8 cellular contexts compared by ENCODE assay signal in genomic region chr15:40338041-40338657, GRCh38. TPM values are rescaled to one million over a fixed set of nuclear protein-coding genes. Genes with fewer than 3 reads are reported as not detected.
A peak's percentile ranks its signal among the peaks of the same experiment; 100 is the strongest.
DNase-seq lines count a peak whose midpoint lies in the region; ATAC-seq and TF ChIP-seq lines count a peak whose summit lies in the region.

No MANE protein-coding gene starts in this region.

- no peaks in the 10 kb centered on the region for H3K9me2 ChIP-seq in OCI-LY7 (ENCODE audit: insufficient read depth, low read length)

- CTCF ChIA-PET in OCI-LY7 (lab: Charles Lee; ENCODE audit: unreplicated experiment), result interaction anchor here (0.6 to 1.6 kb wide), 8 partner anchors 10 to 59 kb away, joined by 3 to 5 read pairs (median 4); partner anchors contain the start of genes INAFM2 and PLCB2

- TF ChIP-seq POLR2A in stomach (IDR thresholded peaks at IDR 0.05), result no peak

- peaks cover 15% of the 10 kb centered on the region for H3K27me3 Mint-ChIP-seq in nephron progenitor cell (ENCODE audit: low read depth, poor library complexity)

- peak overlapping the region; percentile 35; the same call in 1 of the 2 replicates for H3K4me2 ChIP-seq in OCI-LY7 (ENCODE audit: low read length)

- H3K4me3 ChIP-seq in OCI-LY7 (ENCODE audit: low read depth, low read length, poor library complexity, severe bottlenecking) (no peak overlapping the region), epithelial cell of proximal tubule (ENCODE audit: low read depth, low read length) (peak overlapping the region; percentile 12), stomach (peak overlapping the region; percentile 11 to 49 (median 32))

- H3K4me1 ChIP-seq in OCI-LY7 (ENCODE audit: insufficient read depth, low read length, poor library complexity, severe bottlenecking) (peaks cover 13% of the 10 kb centered on the region), stomach (peaks cover 70 to 100% (median 88%) of the 10 kb centered on the region in 4 donors)

- no peaks in the 10 kb centered on the region for H3K79me2 ChIP-seq in OCI-LY7 (ENCODE audit: insufficient read depth, low read depth, low read length)

- no peak overlapping the region for H3K27ac ChIP-seq in OCI-LY7 (ENCODE audit: low read depth, low read length, poor library complexity, severe bottlenecking)
- peak overlapping the region in 4 of 5 donors; percentile 90 to 95 (median 92) for H3K27ac ChIP-seq in stomach

- no peaks in the 10 kb centered on the region for H3K27me3 ChIP-seq in stomach

- H3K36me3 Mint-ChIP-seq in nephron progenitor cell (ENCODE audit: low read depth), result no peaks in the 10 kb centered on the region

- BruUV-seq in OCI-LY7 (replicated peaks; lab: Mats Ljungman, UMichigan), result no TSS peak

- H4K20me1 ChIP-seq in OCI-LY7 (ENCODE audit: insufficient read depth, low read length), result no peaks in the 10 kb centered on the region

- no peaks in the 10 kb centered on the region for H3K9me3 Mint-ChIP-seq in nephron progenitor cell

- ATAC-seq in HG03432 (IDR thresholded peaks at IDR 0.05; ENCODE audit: unreplicated experiment) (peak; percentile 62), GM21526 (IDR thresholded peaks at IDR 0.05; ENCODE audit: low FRiP score, unreplicated experiment) (no peak)

- H2AFZ ChIP-seq in OCI-LY7 (ENCODE audit: low read length), result peak overlapping the region; percentile 72

- H3K27ac Mint-ChIP-seq in nephron progenitor cell, result no peak overlapping the region

- H3K9me3 ChIP-seq in OCI-LY7 (ENCODE audit: low read length), result no peaks in the 10 kb centered on the region
- no peaks in the 10 kb centered on the region for H3K9me3 ChIP-seq in stomach

- TF ChIP-seq EP300 in stomach (IDR thresholded peaks at IDR 0.05), result no peak

- peak; percentile 94 for TF ChIP-seq CTCF in OCI-LY7 (conservative IDR thresholded peaks at IDR 0.05; ENCODE audit: low read length)
- peak; percentile 80 for TF ChIP-seq CTCF in epithelial cell of proximal tubule (conservative IDR thresholded peaks at IDR 0.05; ENCODE audit: low read depth, low read length)
- peak; percentile 94 for TF ChIP-seq CTCF in nephron progenitor cell (IDR thresholded peaks at IDR 0.05)
- peak in 5 of 7 experiments; percentile 42 to 70 (median 58) for TF ChIP-seq CTCF in stomach (IDR thresholded peaks at IDR 0.05)

- intact Hi-C loops in OCI-LY7 (cut with micrococcal nuclease; ENCODE audit: unreplicated experiment) (loop anchor here (1.0 kb wide), 2 partner anchors 17 to 59 kb away; no protein-coding TSS in a partner anchor), stomach (cut with DNase I; ENCODE audit: low total_unique reads) (no loop called here)

- 44 to 56% (median 49%) methylated on average over 7 to 11 of the region's 11 CpGs for WGBS in stomach, 5 donors

- peak; percentile 82 for DNase-seq in ELR (ENCODE audit: low read depth)
- peak; percentile 81 for DNase-seq in OCI-LY7 (ENCODE audit: low spot score)
- DNase-seq in activated T-cell treated with anti-CD3 and anti-CD28 coated beads for 4 hours, result peak; percentile 70
- no peak for DNase-seq in epithelial cell of proximal tubule (ENCODE audit: low read depth)
- DNase-seq in nephron progenitor cell, result peak; percentile 89
- DNase-seq in stomach, result peak; percentile 74

- H3K36me3 ChIP-seq in OCI-LY7 (ENCODE audit: insufficient read depth, low read length), result no peaks in the 10 kb centered on the region
- H3K36me3 ChIP-seq in stomach, result peaks cover 4 to 27% (median 22%) of the 10 kb centered on the region in 4 donors

- POLR2A ChIA-PET in OCI-LY7 (lab: Charles Lee), result interaction anchor here (0.5 to 1.3 kb wide), 3 partner anchors 11 to 150 kb away, joined by 3 to 5 read pairs (median 3); partner anchors contain the start of gene INAFM2

- no peak overlapping the region for H3K4me3 Mint-ChIP-seq in nephron progenitor cell

- peaks cover 53% of the 10 kb centered on the region for H3K4me1 Mint-ChIP-seq in nephron progenitor cell

RNA-seq across cellular contexts. Expression of gene CCDC9B, which starts 2.6 kb away (rescaled TPM):
- total RNA-seq in OCI-LY7 (2014; rRNA removed; shearing (Covaris generic)), result 0.15 TPM in 1 of 2 replicates, not detected in the other
- total RNA-seq in OCI-LY7 (2022), result 1.4 TPM in 2 replicates
- 4.6 and 10.7 TPM in 2 replicates for total RNA-seq in epithelial cell of proximal tubule
- total RNA-seq in stomach, result 10 to 100 TPM in 4 of 5 donors, under 1 TPM in 1; 0.58 to 39.3 (median 21.1) TPM
- 1 to 10 TPM; 2.9 to 9.7 (median 8.2) TPM for polyA plus RNA-seq in stomach

RNA-seq across cellular contexts. Expression of gene PHGR1, which starts 12.7 kb away (rescaled TPM):
- not detected in 2 replicates for total RNA-seq in OCI-LY7 (2014; rRNA removed; shearing (Covaris generic))
- total RNA-seq in OCI-LY7 (2022) (not detected in 2 replicates), epithelial cell of proximal tubule (not detected in 2 replicates), stomach (1,000 to 10,000 TPM in 1 of 5 donors, 10 to 100 TPM in 2, 1 to 10 TPM in 1, not detected in 1; 4.7 to 1,748 (median 37.2) TPM)
- 1,000 to 10,000 TPM in 1 of 3 donors, 100 to 1,000 TPM in 2; 132 to 2,907 (median 156) TPM for polyA plus RNA-seq in stomach

RNA-seq across cellular contexts. Expression of gene INAFM2, which starts 14.7 kb away (rescaled TPM):
- 1.1 and 3.3 TPM in 2 replicates for total RNA-seq in OCI-LY7 (2014; rRNA removed; shearing (Covaris generic))
- total RNA-seq in OCI-LY7 (2022), result 4.4 and 5.3 TPM in 2 replicates
- total RNA-seq in epithelial cell of proximal tubule, result 15.3 and 17.3 TPM in 2 replicates
- total RNA-seq in stomach, result 10 to 100 TPM; 16.4 to 65.2 (median 21.6) TPM
- polyA plus RNA-seq in stomach, result 10 to 100 TPM in 1 of 3 donors, 1 to 10 TPM in 2; 3.4 to 20.5 (median 8.8) TPM

RNA-seq across cellular contexts. Expression of gene DISP2, which starts 19.9 kb away (rescaled TPM):
- total RNA-seq in OCI-LY7 (2014; rRNA removed; shearing (Covaris generic)), result 0.03 and 0.08 TPM in 2 replicates
- total RNA-seq in OCI-LY7 (2022) (0.25 and 0.26 TPM in 2 replicates), epithelial cell of proximal tubule (0.22 and 0.40 TPM in 2 replicates), stomach (10 to 100 TPM in 1 of 5 donors, under 1 TPM in 3, not detected in 1; 0.29 to 10.1 (median 0.48) TPM)
- polyA plus RNA-seq in stomach, result 1 to 10 TPM in 1 of 3 donors, under 1 TPM in 2; 0.15 to 1.7 (median 0.93) TPM

RNA-seq across cellular contexts. Expression of gene PLCB2, which starts 30.4 kb away (rescaled TPM):
- not detected in 2 replicates for total RNA-seq in OCI-LY7 (2014; rRNA removed; shearing (Covaris generic))
- total RNA-seq in OCI-LY7 (2022) (9.2 and 9.6 TPM in 2 replicates), epithelial cell of proximal tubule (0.81 and 1.2 TPM in 2 replicates), stomach (10 to 100 TPM in 3 of 5 donors, 1 to 10 TPM in 2; 3.5 to 12.5 (median 11.7) TPM)
- polyA plus RNA-seq in stomach, result 1 to 10 TPM; 5.3 to 5.6 (median 5.4) TPM
